ENCODE assay signal across 8 cellular contexts in the genomic region with DNA sequence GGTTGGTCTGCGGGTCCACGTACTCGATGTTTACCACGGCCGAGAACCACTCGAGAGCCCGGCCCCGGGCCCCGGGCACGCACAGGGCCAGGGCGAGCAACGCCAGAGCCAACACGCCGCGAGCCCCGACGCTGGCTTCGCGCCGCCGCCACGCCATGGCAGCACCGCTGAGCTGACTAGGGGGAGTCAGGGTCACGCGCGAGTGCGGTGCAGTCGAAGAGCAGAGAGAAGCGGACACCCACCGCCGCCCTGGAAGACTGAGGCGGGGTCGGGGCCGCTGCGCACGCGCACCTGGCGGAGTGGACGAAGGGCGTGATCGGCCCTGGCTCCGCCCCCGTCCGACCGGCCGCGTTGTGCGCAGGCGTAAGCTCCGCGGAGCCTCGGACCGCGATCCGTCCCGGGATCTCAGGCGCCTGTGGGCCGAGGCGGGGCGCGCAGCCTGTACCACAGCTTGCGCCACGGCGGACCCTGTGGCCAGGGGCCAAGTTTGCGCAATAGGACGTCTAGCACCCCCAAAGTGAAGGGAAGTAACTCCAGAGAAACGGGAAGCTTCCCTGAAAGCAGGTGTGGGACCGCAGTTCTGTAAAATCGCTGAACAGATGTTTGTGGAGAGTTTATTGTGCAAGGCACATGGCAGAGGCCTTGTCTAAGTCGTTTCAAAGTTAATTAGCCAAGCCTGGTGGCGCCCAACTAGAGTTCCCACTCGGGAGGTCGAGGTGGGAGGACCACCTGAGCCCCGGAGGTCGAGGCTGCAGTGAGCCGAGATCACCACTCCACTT. TPM values are rescaled to one million over a fixed set of nuclear protein-coding genes. Genes with fewer than 3 reads are reported as not detected.
DNase-seq lines count a peak whose midpoint lies in the region; ATAC-seq and TF ChIP-seq lines count a peak whose summit lies in the region.

A gene with protein sequence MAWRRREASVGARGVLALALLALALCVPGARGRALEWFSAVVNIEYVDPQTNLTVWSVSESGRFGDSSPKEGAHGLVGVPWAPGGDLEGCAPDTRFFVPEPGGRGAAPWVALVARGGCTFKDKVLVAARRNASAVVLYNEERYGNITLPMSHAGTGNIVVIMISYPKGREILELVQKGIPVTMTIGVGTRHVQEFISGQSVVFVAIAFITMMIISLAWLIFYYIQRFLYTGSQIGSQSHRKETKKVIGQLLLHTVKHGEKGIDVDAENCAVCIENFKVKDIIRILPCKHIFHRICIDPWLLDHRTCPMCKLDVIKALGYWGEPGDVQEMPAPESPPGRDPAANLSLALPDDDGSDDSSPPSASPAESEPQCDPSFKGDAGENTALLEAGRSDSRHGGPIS (minus strand): TSS at position 270 of the 779 bp plus-strand sequence. CDS start 113 bp downstream, at position 157.

- H3K4me1 ChIP-seq in DOHH2 (ENCODE audit: control insufficient read depth, low read length) (peaks cover 44% of the 10 kb centered on the region), GM23248 (ENCODE audit: insufficient read depth) (peaks cover 24% of the 10 kb centered on the region)

- TF ChIP-seq CTCF in DOHH2 (IDR thresholded peaks at IDR 0.05; ENCODE audit: low read depth, low read length, poor library complexity, severe bottlenecking): peak; percentile 8

- H4K20me1 ChIP-seq in DOHH2 (ENCODE audit: control insufficient read depth, insufficient read depth, low read depth, low read length) (no peaks in the 10 kb centered on the region; the same call in 1 of the 2 replicates), GM23248 (ENCODE audit: insufficient read depth) (peaks cover 18% of the 10 kb centered on the region; the same call in 1 of the 2 replicates)

- no peaks in the 10 kb centered on the region for H3K9me2 ChIP-seq in DOHH2 (replicated peaks; ENCODE audit: control insufficient read depth, low read length)
- H3K9me2 ChIP-seq in GM23248 (ENCODE audit: insufficient read depth): no peaks in the 10 kb centered on the region

- H3K27me3 ChIP-seq in DOHH2 (ENCODE audit: control insufficient read depth, low read length) (no peaks in the 10 kb centered on the region), GM23248 (replicated peaks; ENCODE audit: insufficient read depth) (no peaks in the 10 kb centered on the region)

- H3K4me1 Mint-ChIP-seq in naive thymus-derived CD8-positive, alpha-beta T cell: peaks cover 33 to 83% (median 75%) of the 10 kb centered on the region in 4 donors

- H3K9ac ChIP-seq in GM23248: peak within 1 kb of the TSS; percentile 94

- 2 to 4% methylated on average over 54 to 60 of the region's 76 CpGs for WGBS in GM23248 (ENCODE audit: low coverage in 1 of 2, low lambda C conversion rate in 2 of 2, missing lambda C conversion rate in 2 of 2), 2 experiments

- H3K36me3 Mint-ChIP-seq in naive thymus-derived CD8-positive, alpha-beta T cell: peaks cover 0 to 21% (median 3%) of the 10 kb centered on the region in 3 donors

- H3K4me2 ChIP-seq in DOHH2 (ENCODE audit: low read length): peak within 1 kb of the TSS; percentile 77
- peak within 1 kb of the TSS; percentile 92 for H3K4me2 ChIP-seq in GM23248 (ENCODE audit: unreplicated experiment)

- H3K27ac Mint-ChIP-seq in naive thymus-derived CD8-positive, alpha-beta T cell: peak within 1 kb of the TSS; percentile 89 to 99 (median 98)

- DNase-seq in GM23248 (peak; percentile 96), Kasumi-1 (lab: John Stamatoyannopoulos, UW) (peak; percentile 95 to 97), RKO (ENCODE audit: low spot score) (peak; percentile 87), activated T-helper 1 cell treated with Interleukin-2 at 50 U/mL for 16 hours (ENCODE audit: low read depth) (peak; percentile 90), fibroblast of gingiva (ENCODE audit: low read depth) (peak; percentile 88)
- peak; percentile 82 to 94 (median 88) for DNase-seq in naive thymus-derived CD8-positive, alpha-beta T cell
- DNase-seq in stimulated activated naive CD4-positive, alpha-beta T cell (lab: John Stamatoyannopoulos, UW): peak; percentile 78 to 88 (median 84)

- H3K36me3 ChIP-seq in DOHH2 (ENCODE audit: control insufficient read depth, low read length) (peaks cover 2% of the 10 kb centered on the region; the same call in 1 of the 2 replicates), GM23248 (ENCODE audit: low read depth) (no peaks in the 10 kb centered on the region)

- peak within 1 kb of the TSS; percentile 97 for H2AFZ ChIP-seq in GM23248

- H3K27me3 Mint-ChIP-seq in naive thymus-derived CD8-positive, alpha-beta T cell: no peaks in the 10 kb centered on the region

- H3K4me3 ChIP-seq in DOHH2 (ENCODE audit: low read length) (peak within 1 kb of the TSS; percentile 93), GM23248 (peak within 1 kb of the TSS; percentile 85)

- H3K9me3 ChIP-seq in DOHH2 (ENCODE audit: control insufficient read depth, insufficient read depth, low read length): no peaks in the 10 kb centered on the region
- H3K9me3 ChIP-seq in GM23248 (ENCODE audit: low read depth): no peaks in the 10 kb centered on the region

- H3K9me3 Mint-ChIP-seq in naive thymus-derived CD8-positive, alpha-beta T cell: no peaks in the 10 kb centered on the region

- H3K79me2 ChIP-seq in DOHH2 (ENCODE audit: control insufficient read depth, low read length) (peaks cover 43% of the 10 kb centered on the region), GM23248 (ENCODE audit: insufficient read depth) (peaks cover 51% of the 10 kb centered on the region)

- POLR2A ChIA-PET in naive thymus-derived CD8-positive, alpha-beta T cell (lab: Charles Lee): interaction anchor here (0.5 to 6.8 kb wide), 18 partner anchors 9 to 693 kb away, joined by 3 to 94 read pairs (median 4); a partner anchor contains a TSS

- in situ Hi-C loops in GM23248 (cut with MboI): no loop called here

- H3K27ac ChIP-seq in DOHH2 (ENCODE audit: low read depth, low read length) (peak within 1 kb of the TSS; percentile 36), GM23248 (peak within 1 kb of the TSS; percentile 95)

- no peaks in the 10 kb centered on the region for H3F3A ChIP-seq in DOHH2 (ENCODE audit: control insufficient read depth, insufficient read depth)
- peaks cover 33% of the 10 kb centered on the region for H3F3A ChIP-seq in GM23248 (ENCODE audit: insufficient read depth)

- peak; percentile 72 to 75 for ATAC-seq in naive thymus-derived CD8-positive, alpha-beta T cell

- H3K4me3 Mint-ChIP-seq in naive thymus-derived CD8-positive, alpha-beta T cell: peak within 1 kb of the TSS; percentile 86 to 100 (median 97)

RNA-seq across cellular contexts. Expression of the gene that starts here (rescaled TPM):
- total RNA-seq in GM23248 (2014; rRNA removed; shearing (Covaris generic)): 54.1 and 58.1 TPM in 2 replicates
- polyA plus RNA-seq in GM23248 (2016; fragmentation: Nextera tagmentation; extraction: Ambion mirVana): 48.9 and 51.9 TPM in 2 replicates
- total RNA-seq in naive thymus-derived CD8-positive, alpha-beta T cell: 100 to 1,000 TPM; 108 to 114 TPM
- polyA plus RNA-seq in naive thymus-derived CD8-positive, alpha-beta T cell: 10 to 100 TPM; 36.6 to 41.6 (median 39.0) TPM

Comparison
In these comparisons a context has a peak if more than half of its experiments do, and no peak if none do; other contexts are left out.
1. Peak in every context shown above with its lines: DNase-seq, ATAC-seq, H3K4me3 ChIP-seq and H3K27ac ChIP-seq.